In genomic region chr9:137108608-137109249, GRCh38 we compare ENCODE assay signal across 17 cellular contexts. TPM values are rescaled to one million over a fixed set of nuclear protein-coding genes. Genes with fewer than 3 reads are reported as not detected.
A peak's percentile ranks its signal among the peaks of the same experiment; 100 is the strongest.
DNase-seq lines count a peak whose midpoint lies in the region; ATAC-seq and TF ChIP-seq lines count a peak whose summit lies in the region.
"Had no signal": no experiment of that assay in that cellular context is flagged by ENCODE, and none has a peak within 500 bp of the region (broad histone marks: within the 10 kb centered on the region; RNA-seq: fewer than 3 reads in every experiment).

No MANE protein-coding gene starts in this region.

- H3K36me3 ChIP-seq in left ventricle myocardium inferior (peaks cover 88% of the 10 kb centered on the region), sigmoid colon (peaks cover 25 to 91% (median 51%) of the 10 kb centered on the region in 4 donors)

- TF ChIP-seq POLR2A in sigmoid colon (IDR thresholded peaks at IDR 0.05): no peak

- peak in 2 of 3 donors; percentile 40 to 44 for DNase-seq in right cardiac atrium
- no peak for DNase-seq in left ventricle myocardium inferior
- peak; percentile 11 for DNase-seq in MV-4-11 (lab: John Stamatoyannopoulos, UW)
- peak; percentile 40 for DNase-seq in amniotic epithelial cell (ENCODE audit: low read depth)
- peak; percentile 57 for DNase-seq in sigmoid colon
- no peak for DNase-seq in activated CD8-positive, alpha-beta memory T cell treated with anti-CD3 and anti-CD28 coated beads, Interleukin-2, amount 50 U/mL, for 48 hours
- DNase-seq: H9, NCI-H1436, NCI-H1930, NCI-H345, NCI-H524 treated with DMSO at 0.1 percent for 48 hours, SW 1271 had no signal

- H3K27ac ChIP-seq in right cardiac atrium (ENCODE audit: low read length) (no peak overlapping the region), left ventricle myocardium inferior (replicated peaks) (no peak overlapping the region), sigmoid colon (no peak overlapping the region)
- H3K27ac ChIP-seq: BLaER1 treated with 17β-estradiol and CSF1 and Interleukin-3, amounts not matched to agents 10 nM and 100 nM had no signal

- intact Hi-C loops in right cardiac atrium (cut with DNase I) (no loop called here), left ventricle myocardium inferior (cut with micrococcal nuclease) (no loop called here), sigmoid colon (cut with DNase I) (no loop called here)

- ATAC-seq in right cardiac atrium (no peak), HG03025 (IDR thresholded peaks at IDR 0.05; ENCODE audit: low FRiP score, unreplicated experiment) (no peak), GM18517 (IDR thresholded peaks at IDR 0.05; ENCODE audit: unreplicated experiment) (no peak)
- ATAC-seq: CD8-positive, alpha-beta T cell; Right ventricle myocardium inferior had no signal

- H3K4me1 ChIP-seq in right cardiac atrium (ENCODE audit: control insufficient read depth, insufficient read depth, low read length) (no peaks in the 10 kb centered on the region), left ventricle myocardium inferior (peaks cover 5% of the 10 kb centered on the region), sigmoid colon (peaks cover 0 to 6% (median 6%) of the 10 kb centered on the region in 4 donors)

- no peak for TF ChIP-seq EP300 in sigmoid colon (IDR thresholded peaks at IDR 0.05)

- H3K9me3 ChIP-seq in right cardiac atrium (ENCODE audit: control insufficient read depth, low read length) (no peaks in the 10 kb centered on the region), left ventricle myocardium inferior (replicated peaks) (no peaks in the 10 kb centered on the region), sigmoid colon (no peaks in the 10 kb centered on the region)

- H3K4me3 ChIP-seq in right cardiac atrium (ENCODE audit: low read length) (no peak overlapping the region), left ventricle myocardium inferior (no peak overlapping the region), sigmoid colon (no peak overlapping the region)
- H3K4me3 ChIP-seq: BLaER1 treated with 17β-estradiol and CSF1 and Interleukin-3, amounts not matched to agents 10 nM and 100 nM had no signal

- no peak for TF ChIP-seq CTCF in left ventricle myocardium inferior (IDR thresholded peaks at IDR 0.05; ENCODE audit: borderline replicate concordance)
- TF ChIP-seq CTCF in sigmoid colon (IDR thresholded peaks at IDR 0.05): no peak

- 87% methylated on average over 29 of the region's 29 CpGs for WGBS in right cardiac atrium
- 92 to 93% methylated on average over 29 of the region's 29 CpGs for WGBS in sigmoid colon, 2 donors

- no peaks in the 10 kb centered on the region for H3K27me3 ChIP-seq in right cardiac atrium (ENCODE audit: control insufficient read depth, insufficient read depth)
- H3K27me3 ChIP-seq in left ventricle myocardium inferior (ENCODE audit: low read depth): no peaks in the 10 kb centered on the region
- H3K27me3 ChIP-seq in sigmoid colon: no peaks in the 10 kb centered on the region
- H3K27me3 ChIP-seq: BLaER1 treated with 17β-estradiol and CSF1 and Interleukin-3, amounts not matched to agents 10 nM and 100 nM had no signal

RNA-seq across cellular contexts. Expression of gene DPP7, which starts 5.8 kb away (rescaled TPM):
- total RNA-seq in right cardiac atrium (100 to 1,000 TPM; 211 to 288 (median 239) TPM), left ventricle myocardium inferior (130 TPM), sigmoid colon (100 to 1,000 TPM in 2 of 4 donors, 10 to 100 TPM in 2; 88.5 to 140 (median 111) TPM)
- polyA plus RNA-seq in right cardiac atrium (252 TPM), sigmoid colon (100 to 1,000 TPM in 1 of 3 donors, 10 to 100 TPM in 2; 26.6 to 158 (median 36.6) TPM)

RNA-seq across cellular contexts. Expression of gene MAN1B1, which starts 21.9 kb away (rescaled TPM):
- total RNA-seq in right cardiac atrium (10 to 100 TPM; 23.9 to 31.3 (median 28.1) TPM), left ventricle myocardium inferior (20.6 TPM), sigmoid colon (10 to 100 TPM; 27.8 to 34.9 (median 28.7) TPM)
- polyA plus RNA-seq in right cardiac atrium (24.8 TPM), sigmoid colon (10 to 100 TPM; 12.0 to 52.0 (median 14.1) TPM)

RNA-seq across cellular contexts. Expression of gene GRIN1, which starts 30.2 kb away (rescaled TPM):
- total RNA-seq in right cardiac atrium (under 1 TPM in 1 of 4 donors, not detected in 3; 0.08 TPM), left ventricle myocardium inferior (not detected), sigmoid colon (1 to 10 TPM in 1 of 4 donors, under 1 TPM in 3; 0.16 to 1.1 (median 0.38) TPM)
- polyA plus RNA-seq in right cardiac atrium (0.09 TPM), sigmoid colon (under 1 TPM in 1 of 3 donors, not detected in 2; 0.69 TPM)
- total RNA-seq: CD8-positive, alpha-beta T cell; Right ventricle myocardium inferior had no signal

RNA-seq across cellular contexts. Expression of gene UAP1L1, which starts 31.4 kb away (rescaled TPM):
- total RNA-seq in right cardiac atrium: 10 to 100 TPM in 3 of 4 donors, 1 to 10 TPM in 1; 9.8 to 14.0 (median 12.4) TPM
- polyA plus RNA-seq in right cardiac atrium: 10.1 TPM
- 11.5 TPM for total RNA-seq in left ventricle myocardium inferior
- total RNA-seq in sigmoid colon: 1 to 10 TPM; 2.9 to 9.1 (median 4.8) TPM
- 1 to 10 TPM; 4.2 to 9.6 (median 6.0) TPM for polyA plus RNA-seq in sigmoid colon

RNA-seq across cellular contexts. Expression of gene SAPCD2, which starts 38.4 kb away (rescaled TPM):
- total RNA-seq in right cardiac atrium: under 1 TPM; 0.08 to 0.63 (median 0.28) TPM
- 0.18 TPM for polyA plus RNA-seq in right cardiac atrium
- total RNA-seq in left ventricle myocardium inferior: 0.25 TPM
- under 1 TPM in 1 of 4 donors, not detected in 3; 0.81 TPM for total RNA-seq in sigmoid colon
- 10 to 100 TPM in 1 of 3 donors, 1 to 10 TPM in 2; 3.6 to 16.4 (median 3.7) TPM for polyA plus RNA-seq in sigmoid colon

Comparison
In these comparisons a context has a peak if more than half of its experiments do, and no peak if none do; other contexts are left out.
1. DNase-seq: peak in right cardiac atrium (2 of 3), MV-4-11 (single experiment), amniotic epithelial cell (single experiment) and sigmoid colon (single experiment); none in left ventricle myocardium inferior (single experiment) and activated CD8-positive, alpha-beta memory T cell treated with anti-CD3 and anti-CD28 coated beads, Interleukin-2, amount 50 U/mL, for 48 hours (single experiment).